ENCODE assay signal across 24 cellular contexts in genomic region chr13:93549326-93549855, GRCh38.
"Had no signal": no experiment of that assay in that cellular context is flagged by ENCODE, and none has a peak within 500 bp of the region (broad histone marks: within the 10 kb centered on the region; RNA-seq: fewer than 3 reads in every experiment).

No MANE protein-coding gene starts in this region.

- ATAC-seq: activated CD4-positive, alpha-beta T cell treated with anti-CD3 and anti-CD28 coated beads for 36 hours; activated T-cell treated with anti-CD3 and anti-CD28 coated beads, Interleukin-2, amount 50 U/mL, for 72 hours; effector memory CD8-positive, alpha-beta T cell; left ventricle myocardium superior; natural killer cell treated with Interleukin-12 subunit alpha and Interleukin-12 subunit beta and Interleukin-15 and Interleukin-18, amount 100 ng/mL, for 72 hours; sciatic nerve; upper lobe of right lung had no signal

- H3K27ac ChIP-seq: epithelial cell of prostate, stomach, thoracic aorta, upper lobe of right lung, VCaP had no signal

- H3K4me1 Mint-ChIP-seq: activated CD4-positive, alpha-beta memory T cell treated with anti-CD3 and anti-CD28 coated beads, Interleukin-2, amount 10 ng/mL, durations not matched to agents 7 days and 5 days; activated CD4-positive, alpha-beta T cell treated with anti-CD3 and anti-CD28 coated beads for 36 hours; activated naive CD8-positive, alpha-beta T cell treated with anti-CD3 and anti-CD28 coated beads for 36 hours; memory B cell had no signal

- H3K4me3 ChIP-seq: stomach, thoracic aorta, upper lobe of right lung had no signal

- DNase-seq: activated CD4-positive, alpha-beta memory T cell treated with anti-CD3 and anti-CD28 coated beads, Interleukin-2, amount 10 ng/mL, durations not matched to agents 7 days and 5 days; activated CD4-positive, alpha-beta T cell treated with anti-CD3 and anti-CD28 coated beads for 36 hours; activated CD8-positive, alpha-beta memory T cell treated with anti-CD3 and anti-CD28 coated beads, Interleukin-2, amount 50 U/mL, for 4 hours; activated gamma-delta T cell treated with Interleukin-2 at 50 U/mL for 16 hours; activated naive CD8-positive, alpha-beta T cell treated with anti-CD3 and anti-CD28 coated beads for 36 hours; activated T-cell treated with anti-CD3 and anti-CD28 coated beads, Interleukin-2, amount 50 U/mL, for 72 hours; anterior cingulate cortex; cerebellar nuclear complex; dermis blood vessel endothelial cell; effector memory CD8-positive, alpha-beta T cell; hippocampal formation; kidney; left ventricle myocardium superior; SK-N-SH; stimulated activated CD4-positive, alpha-beta T cell treated with anti-CD3 and anti-CD28 coated beads, Interleukin-2, amount 100 ng/mL, for 24 hours; stomach; T-helper 1 cell; upper lobe of right lung had no signal

- H3K27me3 ChIP-seq: stomach, upper lobe of right lung had no signal

- H3K4me3 Mint-ChIP-seq: activated CD4-positive, alpha-beta memory T cell treated with anti-CD3 and anti-CD28 coated beads, Interleukin-2, amount 10 ng/mL, durations not matched to agents 7 days and 5 days; activated CD4-positive, alpha-beta T cell treated with anti-CD3 and anti-CD28 coated beads for 36 hours; activated naive CD8-positive, alpha-beta T cell treated with anti-CD3 and anti-CD28 coated beads for 36 hours; activated T-cell treated with anti-CD3 and anti-CD28 coated beads, Interleukin-2, amount 50 U/mL, for 72 hours; effector memory CD8-positive, alpha-beta T cell; memory B cell; natural killer cell treated with Interleukin-12 subunit alpha and Interleukin-12 subunit beta and Interleukin-15 and Interleukin-18, amount 100 ng/mL, for 72 hours had no signal

- H3K27me3 Mint-ChIP-seq: activated CD4-positive, alpha-beta memory T cell treated with anti-CD3 and anti-CD28 coated beads, Interleukin-2, amount 10 ng/mL, durations not matched to agents 7 days and 5 days; activated naive CD8-positive, alpha-beta T cell treated with anti-CD3 and anti-CD28 coated beads for 36 hours; effector memory CD8-positive, alpha-beta T cell; memory B cell; natural killer cell treated with Interleukin-12 subunit alpha and Interleukin-12 subunit beta and Interleukin-15 and Interleukin-18, amount 100 ng/mL, for 72 hours had no signal

- H3K36me3 ChIP-seq: stomach, thoracic aorta, upper lobe of right lung had no signal

- H3K4me2 ChIP-seq: SK-N-SH had no signal

- FAIRE-seq: kidney had no signal

- H3K27ac Mint-ChIP-seq: activated CD4-positive, alpha-beta memory T cell treated with anti-CD3 and anti-CD28 coated beads, Interleukin-2, amount 10 ng/mL, durations not matched to agents 7 days and 5 days; activated CD4-positive, alpha-beta T cell treated with anti-CD3 and anti-CD28 coated beads for 36 hours; activated naive CD8-positive, alpha-beta T cell treated with anti-CD3 and anti-CD28 coated beads for 36 hours; activated T-cell treated with anti-CD3 and anti-CD28 coated beads, Interleukin-2, amount 50 U/mL, for 72 hours; effector memory CD8-positive, alpha-beta T cell; memory B cell; natural killer cell treated with Interleukin-12 subunit alpha and Interleukin-12 subunit beta and Interleukin-15 and Interleukin-18, amount 100 ng/mL, for 72 hours had no signal

- H3K9ac ChIP-seq: SK-N-SH had no signal

- H3K4me1 ChIP-seq: stomach, upper lobe of right lung had no signal

- H3K9me3 ChIP-seq: SK-N-SH, stomach, thoracic aorta, upper lobe of right lung had no signal

- H3K36me3 Mint-ChIP-seq: activated naive CD8-positive, alpha-beta T cell treated with anti-CD3 and anti-CD28 coated beads for 36 hours; memory B cell; natural killer cell treated with Interleukin-12 subunit alpha and Interleukin-12 subunit beta and Interleukin-15 and Interleukin-18, amount 100 ng/mL, for 72 hours had no signal

- H3K9me3 Mint-ChIP-seq: activated CD4-positive, alpha-beta memory T cell treated with anti-CD3 and anti-CD28 coated beads, Interleukin-2, amount 10 ng/mL, durations not matched to agents 7 days and 5 days; activated naive CD8-positive, alpha-beta T cell treated with anti-CD3 and anti-CD28 coated beads for 36 hours had no signal
